ENCODE assay signal across 37 cellular contexts in genomic region chr13:78339927-78340326, GRCh38.
"Had no signal": no experiment of that assay in that cellular context is flagged by ENCODE, and none has a peak within 500 bp of the region (broad histone marks: within the 10 kb centered on the region; RNA-seq: fewer than 3 reads in every experiment).

No MANE protein-coding gene starts in this region.

- H3K27me3 ChIP-seq: adrenal gland, body of pancreas, brain microvascular endothelial cell, breast epithelium had no signal

- H3K4me1 ChIP-seq: adrenal gland, body of pancreas, breast epithelium had no signal

- H3K9me3 Mint-ChIP-seq: activated B cell treated with CpG ODN at 0.5 μM for 24 hours; activated CD4-positive, alpha-beta memory T cell treated with anti-CD3 and anti-CD28 coated beads for 36 hours; activated CD4-positive, alpha-beta T cell treated with anti-CD3 and anti-CD28 coated beads, Interleukin-2, amount 10 ng/mL, durations not matched to agents 24 days and 14 days; activated CD8-positive, alpha-beta T cell treated with anti-CD3 and anti-CD28 coated beads for 36 hours; activated naive CD4-positive, alpha-beta T cell treated with anti-CD3 and anti-CD28 coated beads for 36 hours; activated naive CD8-positive, alpha-beta T cell treated with anti-CD3 and anti-CD28 coated beads for 36 hours; activated T-cell treated with anti-CD3 and anti-CD28 coated beads, Interleukin-2, amount 50 U/mL, for 4 hours; activated T-cell treated with anti-CD3 and anti-CD28 coated beads, Interleukin-2, amount 50 U/mL, for 72 hours; activated T-helper 1 cell treated with anti-CD3 and anti-CD28 coated beads, Interleukin-12 subunit alpha, Interleukin-12 subunit beta, Interleukin-2, Interleukin-4 antibody, amounts not matched to agents 30 ng/mL and 10 ng/mL and 1 ng/mL, durations not matched to agents 14 hours and 24 hours and 36 hours; T-helper 1 cell treated with Interleukin-12 subunit alpha and Interleukin-12 subunit beta and Interleukin-4 antibody, amounts not matched to agents 30 μg/mL and 1 μg/mL, for 36 hours; T-helper 2 cell treated with Interferon-gamma antibody and Interleukin-4, amounts not matched to agents 5 μg/mL and 100 μg/mL, for 36 hours had no signal

- H3K36me3 ChIP-seq: adrenal gland, brain microvascular endothelial cell, breast epithelium had no signal

- H3K4me1 Mint-ChIP-seq: activated B cell treated with CpG ODN at 0.5 μM for 24 hours; activated CD4-positive, alpha-beta T cell treated with anti-CD3 and anti-CD28 coated beads, Interleukin-2, amount 10 ng/mL, durations not matched to agents 24 days and 14 days; activated naive CD8-positive, alpha-beta T cell treated with anti-CD3 and anti-CD28 coated beads for 36 hours; activated T-helper 17 cell treated with anti-CD3 and anti-CD28 coated beads, Interleukin-2, amount 50 U/mL, for 72 hours; central memory CD8-positive, alpha-beta T cell had no signal

- H3K9me3 ChIP-seq: adrenal gland, body of pancreas, breast epithelium had no signal

- H3K4me3 Mint-ChIP-seq: activated B cell treated with CpG ODN at 0.5 μM for 24 hours; activated CD4-positive, alpha-beta memory T cell treated with anti-CD3 and anti-CD28 coated beads for 36 hours; activated CD4-positive, alpha-beta T cell treated with anti-CD3 and anti-CD28 coated beads, Interleukin-2, amount 10 ng/mL, durations not matched to agents 24 days and 14 days; activated CD8-positive, alpha-beta T cell treated with anti-CD3 and anti-CD28 coated beads for 36 hours; activated naive CD4-positive, alpha-beta T cell treated with anti-CD3 and anti-CD28 coated beads for 36 hours; activated naive CD8-positive, alpha-beta T cell treated with anti-CD3 and anti-CD28 coated beads for 36 hours; activated T-cell treated with anti-CD3 and anti-CD28 coated beads, Interleukin-2, amount 50 U/mL, for 4 hours; activated T-cell treated with anti-CD3 and anti-CD28 coated beads, Interleukin-2, amount 50 U/mL, for 72 hours; activated T-helper 1 cell treated with anti-CD3 and anti-CD28 coated beads, Interleukin-12 subunit alpha, Interleukin-12 subunit beta, Interleukin-2, Interleukin-4 antibody, amounts not matched to agents 30 ng/mL and 10 ng/mL and 1 ng/mL, durations not matched to agents 14 hours and 24 hours and 36 hours; activated T-helper 17 cell treated with anti-CD3 and anti-CD28 coated beads, Interleukin-2, amount 50 U/mL, for 72 hours; central memory CD8-positive, alpha-beta T cell; T-helper 1 cell treated with Interleukin-12 subunit alpha and Interleukin-12 subunit beta and Interleukin-4 antibody, amounts not matched to agents 30 μg/mL and 1 μg/mL, for 36 hours; T-helper 2 cell treated with Interferon-gamma antibody and Interleukin-4, amounts not matched to agents 5 μg/mL and 100 μg/mL, for 36 hours had no signal

- ATAC-seq: activated CD8-positive, alpha-beta T cell treated with anti-CD3 and anti-CD28 coated beads for 36 hours; activated naive CD4-positive, alpha-beta T cell treated with anti-CD3 and anti-CD28 coated beads, Interleukin-2, amount 50 U/mL, for 72 hours; activated T-cell treated with anti-CD3 and anti-CD28 coated beads, Interleukin-2, amount 50 U/mL, for 4 hours; activated T-cell treated with anti-CD3 and anti-CD28 coated beads, Interleukin-2, amount 50 U/mL, for 72 hours; activated T-helper 17 cell treated with anti-CD3 and anti-CD28 coated beads, Interleukin-2, amount 50 U/mL, for 72 hours; body of pancreas had no signal

- DNase-seq: activated B cell treated with CpG ODN at 0.5 μM for 24 hours; activated CD4-positive, alpha-beta memory T cell treated with anti-CD3 and anti-CD28 coated beads for 36 hours; activated CD4-positive, alpha-beta T cell treated with anti-CD3 and anti-CD28 coated beads for 4 hours; activated CD4-positive, alpha-beta T cell treated with anti-CD3 and anti-CD28 coated beads, Interleukin-2, amount 10 ng/mL, durations not matched to agents 24 days and 14 days; activated CD4-positive, alpha-beta T cell treated with anti-CD3 and anti-CD28 coated beads, Interleukin-2, amount 50 U/mL, for 1 hour; activated CD4-positive, alpha-beta T cell treated with anti-CD3 and anti-CD28 coated beads, Interleukin-2, amount 50 U/mL, for 4 hours; activated CD4-positive, CD25-positive, alpha-beta regulatory T cell treated with anti-CD3 and anti-CD28 coated beads, Interleukin-2, amount 50 U/mL, for 72 hours; activated CD8-positive, alpha-beta memory T cell treated with anti-CD3 and anti-CD28 coated beads, Interleukin-2, amount 50 U/mL, for 4 hours; activated CD8-positive, alpha-beta T cell treated with anti-CD3 and anti-CD28 coated beads for 36 hours; activated effector memory CD4-positive, alpha-beta T cell treated with anti-CD3 and anti-CD28 coated beads, Interleukin-2, amount 50 U/mL, for 16 hours; activated gamma-delta T cell treated with Interleukin-2 at 50 U/mL for 16 hours; activated naive CD4-positive, alpha-beta T cell; activated naive CD4-positive, alpha-beta T cell treated with anti-CD3 and anti-CD28 coated beads for 36 hours; activated naive CD4-positive, alpha-beta T cell treated with anti-CD3 and anti-CD28 coated beads, Interleukin-2, amount 50 U/mL, for 16 hours; activated naive CD8-positive, alpha-beta T cell treated with anti-CD3 and anti-CD28 coated beads for 36 hours; activated T-cell treated with anti-CD3 and anti-CD28 coated beads for 4 hours; activated T-cell treated with anti-CD3 and anti-CD28 coated beads, Interleukin-2, amount 50 U/mL, for 1 hour; activated T-cell treated with anti-CD3 and anti-CD28 coated beads, Interleukin-2, amount 50 U/mL, for 4 hours; activated T-cell treated with anti-CD3 and anti-CD28 coated beads, Interleukin-2, amount 50 U/mL, for 72 hours; adrenal gland; amniotic stem cell; aorta; body of pancreas; brain microvascular endothelial cell; caudate nucleus; cerebellar nuclear complex; T-helper 1 cell; T-helper 2 cell; T-helper 9 cell had no signal

- H3K36me3 Mint-ChIP-seq: activated CD4-positive, alpha-beta memory T cell treated with anti-CD3 and anti-CD28 coated beads for 36 hours; activated naive CD4-positive, alpha-beta T cell treated with anti-CD3 and anti-CD28 coated beads, Interleukin-2, amount 50 U/mL, for 72 hours; activated naive CD8-positive, alpha-beta T cell treated with anti-CD3 and anti-CD28 coated beads for 36 hours had no signal

- H3K27me3 Mint-ChIP-seq: activated B cell treated with CpG ODN at 0.5 μM for 24 hours; activated CD4-positive, alpha-beta memory T cell treated with anti-CD3 and anti-CD28 coated beads for 36 hours; activated CD4-positive, alpha-beta T cell treated with anti-CD3 and anti-CD28 coated beads, Interleukin-2, amount 10 ng/mL, durations not matched to agents 24 days and 14 days; activated CD8-positive, alpha-beta T cell treated with anti-CD3 and anti-CD28 coated beads for 36 hours; central memory CD8-positive, alpha-beta T cell had no signal

- H3K27ac Mint-ChIP-seq: activated B cell treated with CpG ODN at 0.5 μM for 24 hours; activated CD4-positive, alpha-beta memory T cell treated with anti-CD3 and anti-CD28 coated beads for 36 hours; activated CD4-positive, alpha-beta T cell treated with anti-CD3 and anti-CD28 coated beads, Interleukin-2, amount 10 ng/mL, durations not matched to agents 24 days and 14 days; activated CD8-positive, alpha-beta T cell treated with anti-CD3 and anti-CD28 coated beads for 36 hours; activated naive CD4-positive, alpha-beta T cell treated with anti-CD3 and anti-CD28 coated beads for 36 hours; activated naive CD4-positive, alpha-beta T cell treated with anti-CD3 and anti-CD28 coated beads, Interleukin-2, amount 50 U/mL, for 72 hours; activated naive CD8-positive, alpha-beta T cell treated with anti-CD3 and anti-CD28 coated beads for 36 hours; activated T-cell treated with anti-CD3 and anti-CD28 coated beads, Interleukin-2, amount 50 U/mL, for 72 hours; activated T-helper 1 cell treated with anti-CD3 and anti-CD28 coated beads, Interleukin-12 subunit alpha, Interleukin-12 subunit beta, Interleukin-2, Interleukin-4 antibody, amounts not matched to agents 30 ng/mL and 10 ng/mL and 1 ng/mL, durations not matched to agents 14 hours and 24 hours and 36 hours; activated T-helper 17 cell treated with anti-CD3 and anti-CD28 coated beads, Interleukin-2, amount 50 U/mL, for 72 hours; T-helper 1 cell treated with Interleukin-12 subunit alpha and Interleukin-12 subunit beta and Interleukin-4 antibody, amounts not matched to agents 30 μg/mL and 1 μg/mL, for 36 hours; T-helper 2 cell treated with Interferon-gamma antibody and Interleukin-4, amounts not matched to agents 5 μg/mL and 100 μg/mL, for 36 hours had no signal

- H3K27ac ChIP-seq: adrenal gland, body of pancreas, brain microvascular endothelial cell, breast epithelium, VCaP had no signal

- H3K4me3 ChIP-seq: adrenal gland, body of pancreas, breast epithelium had no signal
